19 cellular contexts compared by ENCODE assay signal in genomic region chr3:115709931-115710330, GRCh38.
DNase-seq lines count a peak whose midpoint lies in the region; ATAC-seq and FAIRE-seq lines count a peak whose summit lies in the region.
"Had no signal": no experiment of that assay in that cellular context is flagged by ENCODE, and none has a peak within 500 bp of the region (broad histone marks: within the 10 kb centered on the region; RNA-seq: fewer than 3 reads in every experiment).

No MANE protein-coding gene starts in this region.

- peak; percentile 89 for FAIRE-seq in islet of Langerhans (lab: Jason Lieb, UNC)
- FAIRE-seq: GM12891, GM19239 had no signal

- no peak overlapping the region for H3K27ac ChIP-seq in SK-N-MC

- H3K36me3 ChIP-seq in SK-N-MC (ENCODE audit: insufficient read depth, low read length) = no peaks in the 10 kb centered on the region

- H3K9ac ChIP-seq in SK-N-MC (ENCODE audit: insufficient read length) = no peak overlapping the region

- ATAC-seq in GM19397 (IDR thresholded peaks at IDR 0.05; ENCODE audit: unreplicated experiment) = no peak
- ATAC-seq: PC-3 had no signal

- DNase-seq in SK-N-MC (ENCODE audit: low read depth, low spot score) (no peak), amniotic epithelial cell (ENCODE audit: low read depth) (peak; percentile 12), Ammon's horn (ENCODE audit: low spot score) (no peak), KG1 (lab: John Stamatoyannopoulos, UW) (no peak), cerebellar nuclear complex (lab: John Stamatoyannopoulos, UW) (no peak)
- DNase-seq: ACHN, Calu3, GF-D8, Karpas-422, NCI-H1436, NCI-H187 treated with DMSO at 0.1 percent for 48 hours, NCI-H2171 treated with DMSO at 0.1 percent for 48 hours, NCI-H524, NCI-H774, PC-3 had no signal

- peak overlapping the region; percentile 21; the same call in 1 of the 2 replicates for H3K4me3 ChIP-seq in SK-N-MC

- no peaks in the 10 kb centered on the region for H3K9me3 ChIP-seq in SK-N-MC (ENCODE audit: low read depth, low read length)
